Comparison of ENCODE assay signal across 1 cellular context in the genomic region with DNA sequence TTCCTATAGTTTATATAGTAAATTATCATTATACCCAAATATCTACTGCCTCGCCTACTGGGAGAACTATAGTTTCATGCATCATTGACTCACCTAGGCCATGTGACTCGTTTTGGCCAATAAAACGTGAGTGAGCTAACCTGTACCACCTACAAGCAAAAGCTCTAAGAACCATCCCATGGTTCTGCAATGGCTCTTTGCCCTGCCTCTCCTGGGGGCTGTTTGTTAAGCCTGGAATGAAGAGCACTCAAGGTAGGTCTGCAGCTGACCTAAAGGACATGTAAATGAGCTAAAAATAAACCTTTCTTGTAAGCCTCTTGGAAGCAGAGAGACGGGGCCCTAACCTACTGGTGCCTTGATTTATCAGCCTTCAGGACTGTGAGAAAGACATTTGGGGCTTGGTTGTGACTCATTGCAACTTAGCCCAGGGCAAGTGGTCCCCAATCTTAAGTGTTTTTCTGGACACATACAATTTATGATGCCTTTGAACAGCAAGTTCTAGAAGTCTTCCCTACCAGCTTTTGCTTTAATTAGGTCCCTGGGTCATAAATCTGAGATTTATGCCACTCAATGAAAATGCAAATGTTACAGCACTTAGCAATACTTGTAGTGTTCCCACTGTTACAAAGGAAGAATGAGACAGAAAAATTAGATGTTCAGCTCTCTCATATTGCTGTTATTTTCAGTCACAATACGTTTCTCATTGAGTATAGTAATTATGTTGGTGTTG.
TF ChIP-seq lines count a peak whose summit lies in the region.

No MANE protein-coding gene starts in this region.

TF ChIP-seq in HEK293, 187 proteins besides CTCF, POLR2A, EP300 and RAD21 (continued from another document):
- TF ChIP-seq, protein P1, sequence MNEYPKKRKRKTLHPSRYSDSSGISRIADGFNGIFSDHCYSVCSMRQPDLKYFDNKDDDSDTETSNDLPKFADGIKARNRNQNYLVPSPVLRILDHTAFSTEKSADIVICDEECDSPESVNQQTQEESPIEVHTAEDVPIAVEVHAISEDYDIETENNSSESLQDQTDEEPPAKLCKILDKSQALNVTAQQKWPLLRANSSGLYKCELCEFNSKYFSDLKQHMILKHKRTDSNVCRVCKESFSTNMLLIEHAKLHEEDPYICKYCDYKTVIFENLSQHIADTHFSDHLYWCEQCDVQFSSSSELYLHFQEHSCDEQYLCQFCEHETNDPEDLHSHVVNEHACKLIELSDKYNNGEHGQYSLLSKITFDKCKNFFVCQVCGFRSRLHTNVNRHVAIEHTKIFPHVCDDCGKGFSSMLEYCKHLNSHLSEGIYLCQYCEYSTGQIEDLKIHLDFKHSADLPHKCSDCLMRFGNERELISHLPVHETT (tag by site-specific recombination; IDR thresholded peaks at IDR 0.05): no peak
- TF ChIP-seq GLIS1 (tag by site-specific recombination; IDR thresholded peaks at IDR 0.05) (peak; percentile 70), ZNF785 (tag by site-specific recombination; IDR thresholded peaks at IDR 0.05) (no peak), ZNF792 (tag by site-specific recombination; IDR thresholded peaks at IDR 0.05) (no peak), ZNF121 (tag by site-specific recombination; IDR thresholded peaks at IDR 0.05) (no peak), ZNF529 (tag by site-specific recombination; IDR thresholded peaks at IDR 0.05; ENCODE audit: insufficient replicate concordance) (no peak), ZNF175 (tag by site-specific recombination; IDR thresholded peaks at IDR 0.05) (no peak), SP7 (tag by site-specific recombination; IDR thresholded peaks at IDR 0.05) (peak; percentile 92), TRIM28 (IDR thresholded peaks at IDR 0.05; ENCODE audit: borderline replicate concordance, low read length) (no peak), FEZF1 (tag by site-specific recombination; IDR thresholded peaks at IDR 0.05) (peak; percentile 80), ZBTB17 (tag by site-specific recombination; IDR thresholded peaks at IDR 0.05) (peak; percentile 42; the same call in 1 of the 2 replicates), ZNF521 (tag by site-specific recombination; IDR thresholded peaks at IDR 0.05) (no peak), ZNF548 (tag by site-specific recombination; IDR thresholded peaks at IDR 0.05) (no peak), ZNF266 (tag by site-specific recombination; IDR thresholded peaks at IDR 0.05; ENCODE audit: low read depth) (no peak), ZBTB8A (tag by site-specific recombination; IDR thresholded peaks at IDR 0.05) (peak; percentile 86), ZNF391 (tag by site-specific recombination; IDR thresholded peaks at IDR 0.05; ENCODE audit: borderline replicate concordance, low read depth) (no peak), TCF7L2 (IDR thresholded peaks at IDR 0.05; ENCODE audit: borderline replicate concordance, low read depth, low read length) (peak; percentile 69; the same call in 1 of the 2 replicates), ZFP3 (tag by site-specific recombination; IDR thresholded peaks at IDR 0.05; ENCODE audit: low read depth) (no peak), HOXD13 (CRISPR knock-in tag; IDR thresholded peaks at IDR 0.05; ENCODE audit: borderline replicate concordance) (no peak)
- TF ChIP-seq, protein P2, sequence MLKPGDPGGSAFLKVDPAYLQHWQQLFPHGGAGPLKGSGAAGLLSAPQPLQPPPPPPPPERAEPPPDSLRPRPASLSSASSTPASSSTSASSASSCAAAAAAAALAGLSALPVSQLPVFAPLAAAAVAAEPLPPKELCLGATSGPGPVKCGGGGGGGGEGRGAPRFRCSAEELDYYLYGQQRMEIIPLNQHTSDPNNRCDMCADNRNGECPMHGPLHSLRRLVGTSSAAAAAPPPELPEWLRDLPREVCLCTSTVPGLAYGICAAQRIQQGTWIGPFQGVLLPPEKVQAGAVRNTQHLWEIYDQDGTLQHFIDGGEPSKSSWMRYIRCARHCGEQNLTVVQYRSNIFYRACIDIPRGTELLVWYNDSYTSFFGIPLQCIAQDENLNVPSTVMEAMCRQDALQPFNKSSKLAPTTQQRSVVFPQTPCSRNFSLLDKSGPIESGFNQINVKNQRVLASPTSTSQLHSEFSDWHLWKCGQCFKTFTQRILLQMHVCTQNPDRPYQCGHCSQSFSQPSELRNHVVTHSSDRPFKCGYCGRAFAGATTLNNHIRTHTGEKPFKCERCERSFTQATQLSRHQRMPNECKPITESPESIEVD (tag by site-specific recombination; IDR thresholded peaks at IDR 0.05): peak; percentile 83
- TF ChIP-seq, protein P3, sequence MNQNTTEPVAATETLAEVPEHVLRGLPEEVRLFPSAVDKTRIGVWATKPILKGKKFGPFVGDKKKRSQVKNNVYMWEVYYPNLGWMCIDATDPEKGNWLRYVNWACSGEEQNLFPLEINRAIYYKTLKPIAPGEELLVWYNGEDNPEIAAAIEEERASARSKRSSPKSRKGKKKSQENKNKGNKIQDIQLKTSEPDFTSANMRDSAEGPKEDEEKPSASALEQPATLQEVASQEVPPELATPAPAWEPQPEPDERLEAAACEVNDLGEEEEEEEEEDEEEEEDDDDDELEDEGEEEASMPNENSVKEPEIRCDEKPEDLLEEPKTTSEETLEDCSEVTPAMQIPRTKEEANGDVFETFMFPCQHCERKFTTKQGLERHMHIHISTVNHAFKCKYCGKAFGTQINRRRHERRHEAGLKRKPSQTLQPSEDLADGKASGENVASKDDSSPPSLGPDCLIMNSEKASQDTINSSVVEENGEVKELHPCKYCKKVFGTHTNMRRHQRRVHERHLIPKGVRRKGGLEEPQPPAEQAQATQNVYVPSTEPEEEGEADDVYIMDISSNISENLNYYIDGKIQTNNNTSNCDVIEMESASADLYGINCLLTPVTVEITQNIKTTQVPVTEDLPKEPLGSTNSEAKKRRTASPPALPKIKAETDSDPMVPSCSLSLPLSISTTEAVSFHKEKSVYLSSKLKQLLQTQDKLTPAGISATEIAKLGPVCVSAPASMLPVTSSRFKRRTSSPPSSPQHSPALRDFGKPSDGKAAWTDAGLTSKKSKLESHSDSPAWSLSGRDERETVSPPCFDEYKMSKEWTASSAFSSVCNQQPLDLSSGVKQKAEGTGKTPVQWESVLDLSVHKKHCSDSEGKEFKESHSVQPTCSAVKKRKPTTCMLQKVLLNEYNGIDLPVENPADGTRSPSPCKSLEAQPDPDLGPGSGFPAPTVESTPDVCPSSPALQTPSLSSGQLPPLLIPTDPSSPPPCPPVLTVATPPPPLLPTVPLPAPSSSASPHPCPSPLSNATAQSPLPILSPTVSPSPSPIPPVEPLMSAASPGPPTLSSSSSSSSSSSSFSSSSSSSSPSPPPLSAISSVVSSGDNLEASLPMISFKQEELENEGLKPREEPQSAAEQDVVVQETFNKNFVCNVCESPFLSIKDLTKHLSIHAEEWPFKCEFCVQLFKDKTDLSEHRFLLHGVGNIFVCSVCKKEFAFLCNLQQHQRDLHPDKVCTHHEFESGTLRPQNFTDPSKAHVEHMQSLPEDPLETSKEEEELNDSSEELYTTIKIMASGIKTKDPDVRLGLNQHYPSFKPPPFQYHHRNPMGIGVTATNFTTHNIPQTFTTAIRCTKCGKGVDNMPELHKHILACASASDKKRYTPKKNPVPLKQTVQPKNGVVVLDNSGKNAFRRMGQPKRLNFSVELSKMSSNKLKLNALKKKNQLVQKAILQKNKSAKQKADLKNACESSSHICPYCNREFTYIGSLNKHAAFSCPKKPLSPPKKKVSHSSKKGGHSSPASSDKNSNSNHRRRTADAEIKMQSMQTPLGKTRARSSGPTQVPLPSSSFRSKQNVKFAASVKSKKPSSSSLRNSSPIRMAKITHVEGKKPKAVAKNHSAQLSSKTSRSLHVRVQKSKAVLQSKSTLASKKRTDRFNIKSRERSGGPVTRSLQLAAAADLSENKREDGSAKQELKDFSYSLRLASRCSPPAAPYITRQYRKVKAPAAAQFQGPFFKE (tag by site-specific recombination; IDR thresholded peaks at IDR 0.05; ENCODE audit: borderline replicate concordance): no peak
- TF ChIP-seq, protein P4, sequence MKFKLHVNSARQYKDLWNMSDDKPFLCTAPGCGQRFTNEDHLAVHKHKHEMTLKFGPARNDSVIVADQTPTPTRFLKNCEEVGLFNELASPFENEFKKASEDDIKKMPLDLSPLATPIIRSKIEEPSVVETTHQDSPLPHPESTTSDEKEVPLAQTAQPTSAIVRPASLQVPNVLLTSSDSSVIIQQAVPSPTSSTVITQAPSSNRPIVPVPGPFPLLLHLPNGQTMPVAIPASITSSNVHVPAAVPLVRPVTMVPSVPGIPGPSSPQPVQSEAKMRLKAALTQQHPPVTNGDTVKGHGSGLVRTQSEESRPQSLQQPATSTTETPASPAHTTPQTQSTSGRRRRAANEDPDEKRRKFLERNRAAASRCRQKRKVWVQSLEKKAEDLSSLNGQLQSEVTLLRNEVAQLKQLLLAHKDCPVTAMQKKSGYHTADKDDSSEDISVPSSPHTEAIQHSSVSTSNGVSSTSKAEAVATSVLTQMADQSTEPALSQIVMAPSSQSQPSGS (tag by site-specific recombination; IDR thresholded peaks at IDR 0.05; ENCODE audit: low read depth): no peak
- TF ChIP-seq, protein P5, sequence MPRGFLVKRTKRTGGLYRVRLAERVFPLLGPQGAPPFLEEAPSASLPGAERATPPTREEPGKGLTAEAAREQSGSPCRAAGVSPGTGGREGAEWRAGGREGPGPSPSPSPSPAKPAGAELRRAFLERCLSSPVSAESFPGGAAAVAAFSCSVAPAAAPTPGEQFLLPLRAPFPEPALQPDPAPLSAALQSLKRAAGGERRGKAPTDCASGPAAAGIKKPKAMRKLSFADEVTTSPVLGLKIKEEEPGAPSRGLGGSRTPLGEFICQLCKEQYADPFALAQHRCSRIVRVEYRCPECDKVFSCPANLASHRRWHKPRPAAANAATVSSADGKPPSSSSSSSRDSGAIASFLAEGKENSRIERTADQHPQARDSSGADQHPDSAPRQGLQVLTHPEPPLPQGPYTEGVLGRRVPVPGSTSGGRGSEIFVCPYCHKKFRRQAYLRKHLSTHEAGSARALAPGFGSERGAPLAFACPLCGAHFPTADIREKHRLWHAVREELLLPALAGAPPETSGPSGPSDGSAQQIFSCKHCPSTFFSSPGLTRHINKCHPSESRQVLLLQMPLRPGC (tag by site-specific recombination; IDR thresholded peaks at IDR 0.05): no peak
- TF ChIP-seq, protein P6, sequence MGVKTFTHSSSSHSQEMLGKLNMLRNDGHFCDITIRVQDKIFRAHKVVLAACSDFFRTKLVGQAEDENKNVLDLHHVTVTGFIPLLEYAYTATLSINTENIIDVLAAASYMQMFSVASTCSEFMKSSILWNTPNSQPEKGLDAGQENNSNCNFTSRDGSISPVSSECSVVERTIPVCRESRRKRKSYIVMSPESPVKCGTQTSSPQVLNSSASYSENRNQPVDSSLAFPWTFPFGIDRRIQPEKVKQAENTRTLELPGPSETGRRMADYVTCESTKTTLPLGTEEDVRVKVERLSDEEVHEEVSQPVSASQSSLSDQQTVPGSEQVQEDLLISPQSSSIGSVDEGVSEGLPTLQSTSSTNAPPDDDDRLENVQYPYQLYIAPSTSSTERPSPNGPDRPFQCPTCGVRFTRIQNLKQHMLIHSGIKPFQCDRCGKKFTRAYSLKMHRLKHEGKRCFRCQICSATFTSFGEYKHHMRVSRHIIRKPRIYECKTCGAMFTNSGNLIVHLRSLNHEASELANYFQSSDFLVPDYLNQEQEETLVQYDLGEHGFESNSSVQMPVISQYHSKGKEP (tag by site-specific recombination; IDR thresholded peaks at IDR 0.05): peak; percentile 41; the same call in 1 of the 2 replicates
- TF ChIP-seq, protein P7, sequence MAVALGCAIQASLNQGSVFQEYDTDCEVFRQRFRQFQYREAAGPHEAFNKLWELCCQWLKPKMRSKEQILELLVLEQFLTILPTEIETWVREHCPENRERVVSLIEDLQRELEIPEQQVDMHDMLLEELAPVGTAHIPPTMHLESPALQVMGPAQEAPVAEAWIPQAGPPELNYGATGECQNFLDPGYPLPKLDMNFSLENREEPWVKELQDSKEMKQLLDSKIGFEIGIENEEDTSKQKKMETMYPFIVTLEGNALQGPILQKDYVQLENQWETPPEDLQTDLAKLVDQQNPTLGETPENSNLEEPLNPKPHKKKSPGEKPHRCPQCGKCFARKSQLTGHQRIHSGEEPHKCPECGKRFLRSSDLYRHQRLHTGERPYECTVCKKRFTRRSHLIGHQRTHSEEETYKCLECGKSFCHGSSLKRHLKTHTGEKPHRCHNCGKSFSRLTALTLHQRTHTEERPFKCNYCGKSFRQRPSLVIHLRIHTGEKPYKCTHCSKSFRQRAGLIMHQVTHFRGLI (tag by site-specific recombination; IDR thresholded peaks at IDR 0.05): no peak
- TF ChIP-seq, protein P8, sequence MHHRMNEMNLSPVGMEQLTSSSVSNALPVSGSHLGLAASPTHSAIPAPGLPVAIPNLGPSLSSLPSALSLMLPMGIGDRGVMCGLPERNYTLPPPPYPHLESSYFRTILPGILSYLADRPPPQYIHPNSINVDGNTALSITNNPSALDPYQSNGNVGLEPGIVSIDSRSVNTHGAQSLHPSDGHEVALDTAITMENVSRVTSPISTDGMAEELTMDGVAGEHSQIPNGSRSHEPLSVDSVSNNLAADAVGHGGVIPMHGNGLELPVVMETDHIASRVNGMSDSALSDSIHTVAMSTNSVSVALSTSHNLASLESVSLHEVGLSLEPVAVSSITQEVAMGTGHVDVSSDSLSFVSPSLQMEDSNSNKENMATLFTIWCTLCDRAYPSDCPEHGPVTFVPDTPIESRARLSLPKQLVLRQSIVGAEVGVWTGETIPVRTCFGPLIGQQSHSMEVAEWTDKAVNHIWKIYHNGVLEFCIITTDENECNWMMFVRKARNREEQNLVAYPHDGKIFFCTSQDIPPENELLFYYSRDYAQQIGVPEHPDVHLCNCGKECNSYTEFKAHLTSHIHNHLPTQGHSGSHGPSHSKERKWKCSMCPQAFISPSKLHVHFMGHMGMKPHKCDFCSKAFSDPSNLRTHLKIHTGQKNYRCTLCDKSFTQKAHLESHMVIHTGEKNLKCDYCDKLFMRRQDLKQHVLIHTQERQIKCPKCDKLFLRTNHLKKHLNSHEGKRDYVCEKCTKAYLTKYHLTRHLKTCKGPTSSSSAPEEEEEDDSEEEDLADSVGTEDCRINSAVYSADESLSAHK (tag by site-specific recombination; IDR thresholded peaks at IDR 0.05): peak; percentile 76
